19 cellular contexts compared by ENCODE assay signal in genomic region chr1:25026757-25027450, GRCh38.
DNase-seq lines count a peak whose midpoint lies in the region; ATAC-seq and TF ChIP-seq lines count a peak whose summit lies in the region.
"Had no signal": no experiment of that assay in that cellular context is flagged by ENCODE, and none has a peak within 500 bp of the region (broad histone marks: within the 10 kb centered on the region; RNA-seq: fewer than 3 reads in every experiment).

No MANE protein-coding gene starts in this region.

- no peak overlapping the region for H2BK20ac ChIP-seq in IMR-90 (ENCODE audit: low read depth, low read length)

- no peak for ATAC-seq in IMR-90 (ENCODE audit: low read depth)
- ATAC-seq: A549 had no signal

- POLR2A ChIA-PET in activated CD4-positive, alpha-beta T cell treated with anti-CD3 and anti-CD28 coated beads, Interleukin-2, amount 10 ng/mL, durations not matched to agents 7 days and 5 days (lab: Charles Lee) = no interaction called here
- POLR2A ChIA-PET in IMR-90 (lab: Charles Lee; ENCODE audit: unreplicated experiment) = no interaction called here
- POLR2A ChIA-PET in Caco-2 (lab: Charles Lee) = interaction anchor here (0.6 kb wide), 1 partner anchor 849 kb away, joined by 3 read pairs; no protein-coding TSS in a partner anchor

- H3K4me3 ChIP-seq in IMR-90 (ENCODE audit: insufficient read depth, low read depth, low read length) (no peak overlapping the region), neuronal stem cell (ENCODE audit: low read length in 2 of 2) (no peak overlapping the region), Caco-2 (ENCODE audit: low read depth, low read length) (no peak overlapping the region), hepatocyte (no peak overlapping the region)
- H3K4me3 ChIP-seq: A549, uterus had no signal

- no peaks in the 10 kb centered on the region for H3K9me3 Mint-ChIP-seq in activated CD4-positive, alpha-beta T cell treated with anti-CD3 and anti-CD28 coated beads, Interleukin-2, amount 10 ng/mL, durations not matched to agents 7 days and 5 days
- peaks cover 4% of the 10 kb centered on the region for H3K9me3 Mint-ChIP-seq in activated naive CD8-positive, alpha-beta T cell treated with anti-CD3 and anti-CD28 coated beads for 36 hours
- H3K9me3 Mint-ChIP-seq in Caco-2 (ENCODE audit: unreplicated experiment) = no peaks in the 10 kb centered on the region
- H3K9me3 Mint-ChIP-seq: CD8-positive, alpha-beta memory T cell; T-helper 2 cell treated with Interferon-gamma antibody and Interleukin-4, amounts not matched to agents 5 μg/mL and 100 μg/mL, for 36 hours had no signal

- intact Hi-C loops in IMR-90 (cut with micrococcal nuclease) (no loop called here), Caco-2 (cut with micrococcal nuclease; ENCODE audit: unreplicated experiment) (no loop called here)

- H4K20me1 ChIP-seq in IMR-90 (ENCODE audit: insufficient read depth, low read length) = no peaks in the 10 kb centered on the region; the same call in 1 of the 2 replicates
- H4K20me1 ChIP-seq in hepatocyte (ENCODE audit: insufficient read depth, poor library complexity, severe bottlenecking) = no peaks in the 10 kb centered on the region

- no peak overlapping the region for H3K4me3 Mint-ChIP-seq in activated CD4-positive, alpha-beta T cell treated with anti-CD3 and anti-CD28 coated beads, Interleukin-2, amount 10 ng/mL, durations not matched to agents 7 days and 5 days
- no peak overlapping the region for H3K4me3 Mint-ChIP-seq in activated naive CD8-positive, alpha-beta T cell treated with anti-CD3 and anti-CD28 coated beads for 36 hours
- no peak overlapping the region for H3K4me3 Mint-ChIP-seq in Caco-2 (ENCODE audit: unreplicated experiment)

- H2BK120ac ChIP-seq in IMR-90 (ENCODE audit: low read depth, low read length) (peak overlapping the region; percentile 0; the same call in 1 of the 2 replicates), neuronal stem cell (ENCODE audit: low read depth, low read length) (no peak overlapping the region)

- no peak overlapping the region for H2BK15ac ChIP-seq in IMR-90 (ENCODE audit: low read depth, low read length)
- no peak overlapping the region for H2BK15ac ChIP-seq in neuronal stem cell (ENCODE audit: low read length)

- no peak overlapping the region; the same call in 1 of the 2 replicates for H3K14ac ChIP-seq in IMR-90 (replicated peaks; ENCODE audit: low read depth, low read length)
- H3K14ac ChIP-seq in neuronal stem cell (ENCODE audit: low read length) = no peak overlapping the region

- H3K56ac ChIP-seq in IMR-90 (ENCODE audit: extremely low read depth, insufficient read depth, low read length) = no peak overlapping the region

- dilution Hi-C loops in IMR-90 (cut with HindIII; ENCODE audit: low sequenced_read_pairs, unreplicated experiment) = no loop called here

- peak overlapping the region; percentile 35; the same call in 1 of the 2 replicates for H3K4ac ChIP-seq in IMR-90 (ENCODE audit: low read depth, low read length)
- no peak overlapping the region for H3K4ac ChIP-seq in neuronal stem cell (ENCODE audit: low read length)

- H3K4me1 Mint-ChIP-seq in activated CD4-positive, alpha-beta T cell treated with anti-CD3 and anti-CD28 coated beads, Interleukin-2, amount 10 ng/mL, durations not matched to agents 7 days and 5 days = peaks cover 96% of the 10 kb centered on the region
- peaks cover 87% of the 10 kb centered on the region for H3K4me1 Mint-ChIP-seq in activated naive CD8-positive, alpha-beta T cell treated with anti-CD3 and anti-CD28 coated beads for 36 hours
- no peaks in the 10 kb centered on the region for H3K4me1 Mint-ChIP-seq in Caco-2 (ENCODE audit: low read depth, unreplicated experiment)

- H3K27ac ChIP-seq in IMR-90 (ENCODE audit: insufficient read depth, low read length) (no peak overlapping the region), neuronal stem cell (replicated peaks; ENCODE audit: low read length) (no peak overlapping the region), hepatocyte (no peak overlapping the region)
- H3K27ac ChIP-seq: epithelial cell of prostate, uterus had no signal

- in situ Hi-C loops in IMR-90 (cut with MboI; ENCODE audit: low sequenced_read_pairs) = no loop called here

- DNase-seq in activated CD4-positive, alpha-beta T cell treated with anti-CD3 and anti-CD28 coated beads, Interleukin-2, amount 10 ng/mL, durations not matched to agents 7 days and 5 days = no peak
- DNase-seq in activated CD4-positive, alpha-beta T cell treated with anti-CD3 and anti-CD28 coated beads for 4 hours = no peak
- DNase-seq in IMR-90 (peak; percentile 7), neuronal stem cell (ENCODE audit: low spot score) (no peak), SW 1271 (lab: John Stamatoyannopoulos, UW) (no peak), Caco-2 (no peak), hepatocyte (ENCODE audit: low spot score) (no peak)
- DNase-seq in activated naive CD8-positive, alpha-beta T cell treated with anti-CD3 and anti-CD28 coated beads for 36 hours = no peak
- DNase-seq: CD8-positive, alpha-beta memory T cell; GF-D8; islet precursor cell; Karpas-422; NCI-H146; NCI-H510A treated with DMSO at 0.1 percent for 48 hours; stimulated activated naive CD4-positive, alpha-beta T cell treated with Interleukin-2 at 50 U/mL for 16 hours; uterus had no signal

- H2AK5ac ChIP-seq in IMR-90 (ENCODE audit: low read depth, low read length) (peak overlapping the region; percentile 50; the same call in 1 of the 2 replicates), neuronal stem cell (ENCODE audit: low read depth, low read length) (peak overlapping the region; percentile 11)

- H4K5ac ChIP-seq in IMR-90 (ENCODE audit: low read depth, low read length) = no peak overlapping the region

- no peak for TF ChIP-seq POLR2A in IMR-90 (IDR thresholded peaks at IDR 0.05; ENCODE audit: low read depth, low read length)

- no peak overlapping the region for H3K4me2 ChIP-seq in IMR-90 (ENCODE audit: low read depth, low read length)
- no peak overlapping the region for H3K4me2 ChIP-seq in neuronal stem cell (ENCODE audit: insufficient read depth, low read length, poor library complexity, severe bottlenecking)
- H3K4me2 ChIP-seq in hepatocyte = no peak overlapping the region
- H3K4me2 ChIP-seq: A549 had no signal

- TF ChIP-seq RAD21 in IMR-90 (IDR thresholded peaks at IDR 0.05; ENCODE audit: low read length) = no peak; the same call in 1 of the 2 replicates

- no peak overlapping the region for H3K23ac ChIP-seq in IMR-90 (ENCODE audit: low read depth, low read length)
- H3K23ac ChIP-seq in neuronal stem cell (ENCODE audit: low read depth, low read length, poor library complexity) = peak overlapping the region; percentile 29

- H2BK12ac ChIP-seq in neuronal stem cell (ENCODE audit: low read length) = no peak overlapping the region

- H3K36me3 ChIP-seq in IMR-90 (ENCODE audit: control insufficient read depth, insufficient read depth, low read length) = no peaks in the 10 kb centered on the region
- H3K36me3 ChIP-seq in neuronal stem cell (replicated peaks in 1 of 2; ENCODE audit: control insufficient read depth in 2 of 2, insufficient read depth in 2 of 2, low read length in 2 of 2) = no peaks in the 10 kb centered on the region
- no peaks in the 10 kb centered on the region for H3K36me3 ChIP-seq in Caco-2 (ENCODE audit: control insufficient read depth, insufficient read depth, low read length)
- H3K36me3 ChIP-seq in hepatocyte (replicated peaks; ENCODE audit: insufficient read depth, low read depth) = no peaks in the 10 kb centered on the region
- H3K36me3 ChIP-seq: uterus had no signal

- peaks cover 1% of the 10 kb centered on the region for H3K36me3 Mint-ChIP-seq in activated CD4-positive, alpha-beta T cell treated with anti-CD3 and anti-CD28 coated beads, Interleukin-2, amount 10 ng/mL, durations not matched to agents 7 days and 5 days (ENCODE audit: low read depth)
- H3K36me3 Mint-ChIP-seq in activated naive CD8-positive, alpha-beta T cell treated with anti-CD3 and anti-CD28 coated beads for 36 hours = no peaks in the 10 kb centered on the region
- no peaks in the 10 kb centered on the region for H3K36me3 Mint-ChIP-seq in Caco-2 (ENCODE audit: insufficient read depth, unreplicated experiment)
- H3K36me3 Mint-ChIP-seq: CD8-positive, alpha-beta memory T cell had no signal

- H3K4me1 ChIP-seq in IMR-90 (ENCODE audit: control insufficient read depth, insufficient read depth, low read length) = peaks cover 10% of the 10 kb centered on the region
- peaks cover 2 to 9% of the 10 kb centered on the region in 2 donors for H3K4me1 ChIP-seq in neuronal stem cell (ENCODE audit: control insufficient read depth in 2 of 2, insufficient read depth in 1 of 2, low read depth in 1 of 2, low read length in 2 of 2)
- H3K4me1 ChIP-seq in Caco-2 = no peaks in the 10 kb centered on the region
- no peaks in the 10 kb centered on the region for H3K4me1 ChIP-seq in hepatocyte (ENCODE audit: insufficient read depth)
- H3K4me1 ChIP-seq: uterus had no signal

- peaks cover 10% of the 10 kb centered on the region; the same call in 1 of the 2 replicates for H3K9me1 ChIP-seq in IMR-90 (ENCODE audit: insufficient read depth, low read length)

- no peak overlapping the region for H2AFZ ChIP-seq in IMR-90 (replicated peaks; ENCODE audit: low read length, poor library complexity)
- no peak overlapping the region for H2AFZ ChIP-seq in neuronal stem cell (ENCODE audit: low read length)
- H2AFZ ChIP-seq in hepatocyte = no peak overlapping the region

- no peak overlapping the region for H2AK9ac ChIP-seq in IMR-90 (replicated peaks; ENCODE audit: low read depth, low read length, poor library complexity)

- no peaks in the 10 kb centered on the region for H3K27me3 Mint-ChIP-seq in activated CD4-positive, alpha-beta T cell treated with anti-CD3 and anti-CD28 coated beads, Interleukin-2, amount 10 ng/mL, durations not matched to agents 7 days and 5 days
- no peaks in the 10 kb centered on the region for H3K27me3 Mint-ChIP-seq in activated naive CD8-positive, alpha-beta T cell treated with anti-CD3 and anti-CD28 coated beads for 36 hours
- no peaks in the 10 kb centered on the region for H3K27me3 Mint-ChIP-seq in Caco-2 (ENCODE audit: insufficient read depth, unreplicated experiment)
- H3K27me3 Mint-ChIP-seq: CD8-positive, alpha-beta memory T cell had no signal

- no peaks in the 10 kb centered on the region for H3K79me2 ChIP-seq in hepatocyte

- no peak overlapping the region for H3K18ac ChIP-seq in IMR-90 (ENCODE audit: low read depth, low read length)
- no peak overlapping the region for H3K18ac ChIP-seq in neuronal stem cell (ENCODE audit: low read length)

- H3K27me3 ChIP-seq in IMR-90 (ENCODE audit: control insufficient read depth, insufficient read depth, low read length) = no peaks in the 10 kb centered on the region; the same call in 1 of the 2 replicates
- H3K27me3 ChIP-seq in neuronal stem cell (ENCODE audit: control insufficient read depth in 3 of 3, insufficient read depth in 3 of 3, low read depth in 1 of 3, low read length in 3 of 3) = peaks cover 0 to 10% (median 0%) of the 10 kb centered on the region in 3 experiments
- H3K27me3 ChIP-seq in Caco-2 (replicated peaks; ENCODE audit: control insufficient read depth, insufficient read depth, low read length) = no peaks in the 10 kb centered on the region
- H3K27me3 ChIP-seq in hepatocyte = no peaks in the 10 kb centered on the region
- H3K27me3 ChIP-seq: uterus had no signal

- H4K91ac ChIP-seq in IMR-90 (ENCODE audit: insufficient read depth, low read depth, low read length) (no peak overlapping the region), neuronal stem cell (ENCODE audit: low read depth, low read length, poor library complexity) (no peak overlapping the region)

- H3K9me2 ChIP-seq in hepatocyte (replicated peaks; ENCODE audit: insufficient read depth) = no peaks in the 10 kb centered on the region

- CTCF ChIA-PET in activated CD4-positive, alpha-beta T cell treated with anti-CD3 and anti-CD28 coated beads, Interleukin-2, amount 10 ng/mL, durations not matched to agents 7 days and 5 days (lab: Charles Lee) = interaction anchor here (0.5 to 5.6 kb wide), 8 partner anchors 9 to 1019 kb away, joined by 3 to 42 read pairs (median 3); no protein-coding TSS in a partner anchor
- CTCF ChIA-PET in IMR-90 (lab: Yijun Ruan, JAX) (interaction anchor here (1.1 to 1.5 kb wide), 2 partner anchors 10 to 11 kb away, joined by 3 to 6 read pairs; no protein-coding TSS in a partner anchor), Caco-2 (lab: Charles Lee) (no interaction called here)

- TF ChIP-seq CTCF in IMR-90 (conservative IDR thresholded peaks at IDR 0.05; ENCODE audit: low read depth, low read length) = 0 out of 2 replicates have a peak, but pooled peaks have one; percentile 12
- peak in 1 of 2 experiments; percentile 3 for TF ChIP-seq CTCF in Caco-2 (IDR thresholded peaks at IDR 0.05; ENCODE audit: insufficient read depth in 1 of 2, low read depth in 1 of 2, low read length in 1 of 2, severe bottlenecking in 1 of 2, unreplicated experiment in 1 of 2)
- no peak for TF ChIP-seq CTCF in hepatocyte (IDR thresholded peaks at IDR 0.05; ENCODE audit: poor library complexity)

- H2BK5ac ChIP-seq in IMR-90 (ENCODE audit: low read depth, low read length, poor library complexity, severe bottlenecking) (no peak overlapping the region), neuronal stem cell (ENCODE audit: low read length) (no peak overlapping the region)

- peak overlapping the region; percentile 50 for H3K27ac Mint-ChIP-seq in activated CD4-positive, alpha-beta T cell treated with anti-CD3 and anti-CD28 coated beads, Interleukin-2, amount 10 ng/mL, durations not matched to agents 7 days and 5 days
- H3K27ac Mint-ChIP-seq in activated naive CD8-positive, alpha-beta T cell treated with anti-CD3 and anti-CD28 coated beads for 36 hours = peak overlapping the region; percentile 96
- no peak overlapping the region for H3K27ac Mint-ChIP-seq in Caco-2 (ENCODE audit: unreplicated experiment)

- H4K8ac ChIP-seq in IMR-90 (ENCODE audit: low read depth in 2 of 2, low read length in 2 of 2) (no peak overlapping the region; a peak in 1 of 4 replicates), neuronal stem cell (ENCODE audit: low read depth, low read length) (no peak overlapping the region)

- H3K79me1 ChIP-seq in IMR-90 (ENCODE audit: low read depth in 1 of 2, low read length in 2 of 2) = peaks cover 0 to under 1% of the 10 kb centered on the region in 2 experiments; a peak in 1 of 4 replicates
- no peaks in the 10 kb centered on the region for H3K79me1 ChIP-seq in neuronal stem cell (ENCODE audit: low read depth, low read length)

- H3K9ac ChIP-seq in IMR-90 (ENCODE audit: low read depth, low read length) (no peak overlapping the region), neuronal stem cell (ENCODE audit: low read depth, low read length, poor library complexity) (no peak overlapping the region)

- 42% methylated on average over 5 of the region's 12 CpGs; no CpG with 5 or more reads in 1 of the 2 experiments for WGBS in IMR-90 (ENCODE audit: extremely low coverage in 2 of 2, insufficient read length in 1 of 2), 2 experiments
- WGBS in neuronal stem cell (ENCODE audit: extremely low coverage in 2 of 2, insufficient read length in 2 of 2, insufficient replicate concordance in 1 of 2), 2 donors = no CpG with 5 or more reads among the region's 12 CpGs
- WGBS in hepatocyte (ENCODE audit: low lambda C conversion rate, missing lambda C conversion rate) = 72% methylated on average over 12 of the region's 12 CpGs

- H3K9me3 ChIP-seq in IMR-90 (ENCODE audit: control insufficient read depth, insufficient read depth, low read length) (no peaks in the 10 kb centered on the region), neuronal stem cell (replicated peaks in 1 of 2; ENCODE audit: control insufficient read depth in 2 of 2, insufficient read depth in 1 of 2, low read depth in 1 of 2, low read length in 2 of 2) (no peaks in the 10 kb centered on the region), Caco-2 (no peaks in the 10 kb centered on the region), hepatocyte (ENCODE audit: low read depth) (no peaks in the 10 kb centered on the region)
- H3K9me3 ChIP-seq: A549, uterus had no signal

- BruUV-seq in IMR-90 (replicated peaks; lab: Mats Ljungman, UMichigan) (no TSS peak), Caco-2 (replicated peaks; lab: Mats Ljungman, UMichigan) (no TSS peak)
